ENCODE assay signal across 8 cellular contexts in the genomic region with DNA sequence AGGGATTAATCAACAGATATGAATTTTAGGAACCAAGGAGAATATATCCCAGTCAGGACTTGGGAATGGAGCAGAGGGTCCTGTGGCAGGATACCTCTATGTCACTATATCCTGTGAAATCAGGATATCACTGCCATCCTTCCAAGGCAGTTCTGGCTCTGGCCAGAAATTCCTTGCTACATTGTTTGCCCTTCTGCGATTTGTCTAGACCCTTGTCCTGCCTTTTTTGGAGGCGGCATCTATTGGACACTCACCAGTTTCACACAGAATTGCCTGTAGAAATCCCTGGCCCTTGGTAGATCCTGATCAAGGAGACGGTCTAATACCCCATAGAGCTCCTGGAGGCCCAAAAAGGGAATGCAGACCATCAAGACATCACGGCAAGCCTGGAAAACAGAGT.
"Had no signal": no experiment of that assay in that cellular context is flagged by ENCODE, and none has a peak within 500 bp of the region (broad histone marks: within the 10 kb centered on the region; RNA-seq: fewer than 3 reads in every experiment).

No MANE protein-coding gene starts in this region.

- H3K4me3 ChIP-seq: GM12878 had no signal

- ATAC-seq: GM12878 had no signal

- FAIRE-seq: G401.6, GM12878, GM12891, GM12892, GM18507, GM19239 had no signal

- DNase-seq: GDM1, GF-D8 had no signal
